9 cellular contexts compared by ENCODE assay signal in the genomic region with DNA sequence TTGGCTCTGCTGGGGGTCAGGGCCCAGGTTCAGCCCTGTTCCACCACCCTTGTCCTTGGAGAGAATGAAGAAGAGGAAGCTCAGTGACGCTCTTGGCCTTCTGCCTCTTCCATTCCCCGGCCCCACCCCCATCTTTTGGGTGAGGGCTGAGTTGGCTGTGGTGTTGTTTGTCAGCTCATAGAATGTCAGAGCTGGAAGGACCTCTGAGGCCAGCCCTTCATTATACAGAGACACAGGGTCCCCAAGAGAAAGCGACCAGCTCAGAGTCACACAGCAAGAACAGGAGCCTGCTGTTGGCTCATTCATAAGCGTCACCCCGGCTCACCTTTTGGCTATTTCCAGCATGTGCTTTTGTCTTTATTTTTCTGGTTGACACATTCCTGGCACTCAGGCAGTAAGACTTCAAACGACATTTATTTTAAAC.
A peak's percentile ranks its signal among the peaks of the same experiment; 100 is the strongest.
DNase-seq lines count a peak whose midpoint lies in the region; TF ChIP-seq lines count a peak whose summit lies in the region.
"Had no signal": no experiment of that assay in that cellular context is flagged by ENCODE, and none has a peak within 500 bp of the region (broad histone marks: within the 10 kb centered on the region; RNA-seq: fewer than 3 reads in every experiment).

No MANE protein-coding gene starts in this region.

- H3K27ac ChIP-seq in adrenal gland (peak overlapping the region in 1 of 5 donors; percentile 75), tibial nerve (peak overlapping the region in 3 of 4 donors; percentile 9 to 89 (median 86)), spleen (peak overlapping the region in 4 of 8 donors; percentile 4 to 50 (median 35))

- no peaks in the 10 kb centered on the region for H3K9me3 ChIP-seq in adrenal gland (replicated peaks in 1 of 3)
- H3K9me3 ChIP-seq in tibial nerve: no peaks in the 10 kb centered on the region
- no peaks in the 10 kb centered on the region for H3K9me3 ChIP-seq in spleen

- H3K27ac Mint-ChIP-seq in activated CD4-positive, alpha-beta T cell treated with anti-CD3 and anti-CD28 coated beads, Interleukin-2, amount 10 ng/mL, durations not matched to agents 7 days and 5 days: peak overlapping the region; percentile 71

- H3K27me3 ChIP-seq in adrenal gland (no peaks in the 10 kb centered on the region), tibial nerve (no peaks in the 10 kb centered on the region), spleen (replicated peaks in 1 of 7) (no peaks in the 10 kb centered on the region)

- H3K9me3 Mint-ChIP-seq in activated CD4-positive, alpha-beta T cell treated with anti-CD3 and anti-CD28 coated beads, Interleukin-2, amount 10 ng/mL, durations not matched to agents 7 days and 5 days: no peaks in the 10 kb centered on the region

- H3K4me1 ChIP-seq in adrenal gland (replicated peaks in 1 of 2) (peaks cover 9 to 17% of the 10 kb centered on the region in 2 donors), tibial nerve (peaks cover 0 to 76% (median 15%) of the 10 kb centered on the region in 4 donors), spleen (peaks cover 0 to 25% (median 13%) of the 10 kb centered on the region in 6 donors)

- no peak for DNase-seq in activated CD4-positive, alpha-beta T cell treated with anti-CD3 and anti-CD28 coated beads, Interleukin-2, amount 10 ng/mL, durations not matched to agents 7 days and 5 days
- DNase-seq in activated CD4-positive, alpha-beta T cell treated with anti-CD3 and anti-CD28 coated beads for 48 hours: no peak
- DNase-seq in adrenal gland (peak; percentile 48 to 76 (median 55)), mesenteric fat pad (ENCODE audit: low spot score) (peak; percentile 90), tibial nerve (ENCODE audit: low spot score in 2 of 2) (peak in 1 of 2 donors; percentile 70), NCI-H1092 treated with DMSO at 0.1 percent for 48 hours (lab: John Stamatoyannopoulos, UW) (no peak), spleen (no peak), H4 (ENCODE audit: low spot score) (no peak)
- DNase-seq: occipital lobe had no signal

- H3K4me1 Mint-ChIP-seq in activated CD4-positive, alpha-beta T cell treated with anti-CD3 and anti-CD28 coated beads, Interleukin-2, amount 10 ng/mL, durations not matched to agents 7 days and 5 days: peaks cover 17% of the 10 kb centered on the region

- H3K4me3 Mint-ChIP-seq in activated CD4-positive, alpha-beta T cell treated with anti-CD3 and anti-CD28 coated beads, Interleukin-2, amount 10 ng/mL, durations not matched to agents 7 days and 5 days: no peak overlapping the region

- CTCF ChIA-PET in activated CD4-positive, alpha-beta T cell treated with anti-CD3 and anti-CD28 coated beads, Interleukin-2, amount 10 ng/mL, durations not matched to agents 7 days and 5 days (lab: Charles Lee): no interaction called here

- peaks cover 75% of the 10 kb centered on the region for H3K36me3 Mint-ChIP-seq in activated CD4-positive, alpha-beta T cell treated with anti-CD3 and anti-CD28 coated beads, Interleukin-2, amount 10 ng/mL, durations not matched to agents 7 days and 5 days (ENCODE audit: low read depth)

- no peaks in the 10 kb centered on the region for H3K27me3 Mint-ChIP-seq in activated CD4-positive, alpha-beta T cell treated with anti-CD3 and anti-CD28 coated beads, Interleukin-2, amount 10 ng/mL, durations not matched to agents 7 days and 5 days

- intact Hi-C loops in adrenal gland (cut with DNase I) (no loop called here), spleen (cut with DNase I; ENCODE audit: low total_unique reads) (no loop called here)

- 38 to 51% (median 39%) methylated on average over 4 to 6 of the region's 6 CpGs for WGBS in adrenal gland, 4 donors
- 40 to 45% methylated on average over 6 of the region's 6 CpGs for WGBS in tibial nerve, 2 donors
- 63 to 75% (median 67%) methylated on average over 6 of the region's 6 CpGs for WGBS in spleen, 5 donors

- H3K4me3 ChIP-seq in adrenal gland (no peak overlapping the region), tibial nerve (no peak overlapping the region), spleen (no peak overlapping the region)

- no peak for TF ChIP-seq CTCF in adrenal gland (IDR thresholded peaks at IDR 0.05)
- no peak for TF ChIP-seq CTCF in tibial nerve (IDR thresholded peaks at IDR 0.05)
- TF ChIP-seq CTCF in spleen (IDR thresholded peaks at IDR 0.05 in 8 of 11, conservative IDR thresholded peaks at IDR 0.05 in 3 of 11): no peak

- peak in 1 of 2 donors; percentile 68 for TF ChIP-seq EP300 in tibial nerve (IDR thresholded peaks at IDR 0.05)

- H3K36me3 ChIP-seq in adrenal gland (replicated peaks in 1 of 2) (peaks cover 0 to 11% of the 10 kb centered on the region in 2 donors), tibial nerve (peaks cover 0 to 79% (median 6%) of the 10 kb centered on the region in 3 donors), spleen (peaks cover 6 to 98% (median 67%) of the 10 kb centered on the region in 6 donors)

- no peak for TF ChIP-seq POLR2A in adrenal gland (IDR thresholded peaks at IDR 0.05)
- no peak for TF ChIP-seq POLR2A in tibial nerve (IDR thresholded peaks at IDR 0.05)
- TF ChIP-seq POLR2A in spleen (IDR thresholded peaks at IDR 0.05): no peak

- POLR2A ChIA-PET in activated CD4-positive, alpha-beta T cell treated with anti-CD3 and anti-CD28 coated beads, Interleukin-2, amount 10 ng/mL, durations not matched to agents 7 days and 5 days (lab: Charles Lee): no interaction called here

Comparison
In these comparisons a context has a peak if more than half of its experiments do, and no peak if none do; other contexts are left out.
1. DNase-seq: peak in adrenal gland (7 of 7) and mesenteric fat pad (single experiment); none in activated CD4-positive, alpha-beta T cell treated with anti-CD3 and anti-CD28 coated beads, Interleukin-2, amount 10 ng/mL, durations not matched to agents 7 days and 5 days (single experiment), activated CD4-positive, alpha-beta T cell treated with anti-CD3 and anti-CD28 coated beads for 48 hours (single experiment), NCI-H1092 treated with DMSO at 0.1 percent for 48 hours (single experiment), spleen (single experiment) and H4 (single experiment).